In genomic region chr9:38091310-38092199, GRCh38 we compare ENCODE assay signal across 10 cellular contexts. TPM values are rescaled to one million over a fixed set of nuclear protein-coding genes. Genes with fewer than 3 reads are reported as not detected.
A peak's percentile ranks its signal among the peaks of the same experiment; 100 is the strongest.
DNase-seq lines count a peak whose midpoint lies in the region; ATAC-seq, FAIRE-seq and TF ChIP-seq lines count a peak whose summit lies in the region.
"Had no signal": no experiment of that assay in that cellular context is flagged by ENCODE, and none has a peak within 500 bp of the region (broad histone marks: within the 10 kb centered on the region; RNA-seq: fewer than 3 reads in every experiment).

No MANE protein-coding gene starts in this region.

- peak overlapping the region; percentile 80 for H3K56ac ChIP-seq in mesendoderm (ENCODE audit: low read length)

- peak overlapping the region; percentile 88 for H2BK5ac ChIP-seq in mesendoderm (ENCODE audit: low read length)

- peak overlapping the region; percentile 16 for H2AK5ac ChIP-seq in mesendoderm (ENCODE audit: low read length)

- H3K4me1 ChIP-seq in mesendoderm (ENCODE audit: control insufficient read depth, low read depth, low read length) (peaks cover 16% of the 10 kb centered on the region), transverse colon (peaks cover 0 to 3% (median 0%) of the 10 kb centered on the region in 4 donors)

- H3K9me3 ChIP-seq in transverse colon = no peaks in the 10 kb centered on the region

- intact Hi-C loops in transverse colon (cut with DNase I; ENCODE audit: low total_unique reads) = no loop called here

- WGBS in mesendoderm (ENCODE audit: extremely low coverage, insufficient coverage, low lambda C conversion rate) = no CpG with 5 or more reads among the region's 7 CpGs
- 78 to 86% methylated on average over 6 to 7 of the region's 7 CpGs for WGBS in transverse colon (ENCODE audit: low coverage in 1 of 2), 2 donors

- H3K79me1 ChIP-seq in mesendoderm (ENCODE audit: low read length) = no peaks in the 10 kb centered on the region

- ATAC-seq in GM18868 (IDR thresholded peaks at IDR 0.05; ENCODE audit: unreplicated experiment) = peak; percentile 80
- ATAC-seq in GM21576 (IDR thresholded peaks at IDR 0.05; ENCODE audit: unreplicated experiment) = peak; percentile 52
- ATAC-seq in HG03442 (IDR thresholded peaks at IDR 0.05; ENCODE audit: unreplicated experiment) = peak; percentile 59
- ATAC-seq: right cardiac atrium had no signal

- peak; percentile 84 for DNase-seq in mesendoderm
- no peak for DNase-seq in H54 (ENCODE audit: insufficient read length, low spot score)
- no peak for DNase-seq in stimulated activated CD4-positive, alpha-beta T cell treated with anti-CD3 and anti-CD28 coated beads, Interleukin-15, amount 100 ng/mL, for 24 hours
- DNase-seq in transverse colon = no peak
- DNase-seq: NCI-H69, right cardiac atrium, T1000 had no signal

- no peaks in the 10 kb centered on the region for H3K36me3 ChIP-seq in mesendoderm (ENCODE audit: control insufficient read depth, insufficient read depth, low read length)
- H3K36me3 ChIP-seq in transverse colon = no peaks in the 10 kb centered on the region

- TF ChIP-seq CTCF in transverse colon (IDR thresholded peaks at IDR 0.05) = no peak

- peak overlapping the region; percentile 18 for H3K9ac ChIP-seq in mesendoderm (ENCODE audit: low read length)

- no peak overlapping the region for H3K23ac ChIP-seq in mesendoderm (ENCODE audit: low read length)

- no peak for TF ChIP-seq POLR2A in H54 (IDR thresholded peaks at IDR 0.05; ENCODE audit: low read depth, low read length)
- TF ChIP-seq POLR2A in transverse colon (IDR thresholded peaks at IDR 0.05) = no peak

- H2BK120ac ChIP-seq in mesendoderm (ENCODE audit: low read depth, low read length) = peak overlapping the region; percentile 62

- H3K4me3 ChIP-seq in mesendoderm (ENCODE audit: low read length) (no peak overlapping the region), transverse colon (no peak overlapping the region)

- peak overlapping the region; percentile 88 for H3K27ac ChIP-seq in mesendoderm (ENCODE audit: low read depth, low read length)
- no peak overlapping the region for H3K27ac ChIP-seq in transverse colon

- in situ Hi-C loops in transverse colon (cut with MboI; ENCODE audit: low pct_ligation_motif_present in 1 of 4, low pct_unique_long_range_greater_than_20kb in 1 of 4, low sequenced_read_pairs in 3 of 4) = loop anchor here (25.0 kb wide), 2 partner anchors 271 to 321 kb away; partner anchors contain the start of gene IGFBPL1 (in 1 of the 4)

- H3K4ac ChIP-seq in mesendoderm (ENCODE audit: low read depth, low read length) = peak overlapping the region; percentile 85

- H3K4me2 ChIP-seq in mesendoderm (ENCODE audit: low read length) = no peak overlapping the region

- no peaks in the 10 kb centered on the region for H3K79me2 ChIP-seq in mesendoderm (ENCODE audit: control insufficient read depth, insufficient read depth, low read length)

- no peak overlapping the region for H4K5ac ChIP-seq in mesendoderm (ENCODE audit: low read length)

- H4K8ac ChIP-seq in mesendoderm (ENCODE audit: low read depth, low read length) = no peak overlapping the region

- H2BK15ac ChIP-seq in mesendoderm (replicated peaks; ENCODE audit: low read depth) = peak overlapping the region; percentile 13

- H3K27me3 ChIP-seq in mesendoderm (ENCODE audit: insufficient read depth, low read length, poor library complexity) = no peaks in the 10 kb centered on the region
- H3K27me3 ChIP-seq in transverse colon = no peaks in the 10 kb centered on the region

- no peak for FAIRE-seq in H54 (lab: Jason Lieb, UNC)

- no peak for TF ChIP-seq EP300 in transverse colon (IDR thresholded peaks at IDR 0.05; ENCODE audit: low read depth)

- H3K18ac ChIP-seq in mesendoderm (ENCODE audit: low read length) = peak overlapping the region; percentile 55

RNA-seq across cellular contexts. Expression of gene SHB, which starts 22.5 kb away (rescaled TPM):
- 13.4 TPM for polyA plus RNA-seq in mesendoderm (2013, experiment 1 of 2)
- 13.5 TPM for polyA plus RNA-seq in mesendoderm (2013, experiment 2 of 2)
- total RNA-seq in transverse colon = 10 to 100 TPM; 11.9 to 33.7 (median 22.2) TPM
